In genomic region chr9:35657327-35658143, GRCh38 we compare ENCODE assay signal across 1 cellular context.
TF ChIP-seq lines count a peak whose summit lies in the region.

Gene RMRP (minus strand): TSS chr9:35658019.

TF ChIP-seq in SK-N-SH, 30 proteins besides CTCF, POLR2A, EP300 and RAD21 (continued from another document):
- TF ChIP-seq, protein P1, sequence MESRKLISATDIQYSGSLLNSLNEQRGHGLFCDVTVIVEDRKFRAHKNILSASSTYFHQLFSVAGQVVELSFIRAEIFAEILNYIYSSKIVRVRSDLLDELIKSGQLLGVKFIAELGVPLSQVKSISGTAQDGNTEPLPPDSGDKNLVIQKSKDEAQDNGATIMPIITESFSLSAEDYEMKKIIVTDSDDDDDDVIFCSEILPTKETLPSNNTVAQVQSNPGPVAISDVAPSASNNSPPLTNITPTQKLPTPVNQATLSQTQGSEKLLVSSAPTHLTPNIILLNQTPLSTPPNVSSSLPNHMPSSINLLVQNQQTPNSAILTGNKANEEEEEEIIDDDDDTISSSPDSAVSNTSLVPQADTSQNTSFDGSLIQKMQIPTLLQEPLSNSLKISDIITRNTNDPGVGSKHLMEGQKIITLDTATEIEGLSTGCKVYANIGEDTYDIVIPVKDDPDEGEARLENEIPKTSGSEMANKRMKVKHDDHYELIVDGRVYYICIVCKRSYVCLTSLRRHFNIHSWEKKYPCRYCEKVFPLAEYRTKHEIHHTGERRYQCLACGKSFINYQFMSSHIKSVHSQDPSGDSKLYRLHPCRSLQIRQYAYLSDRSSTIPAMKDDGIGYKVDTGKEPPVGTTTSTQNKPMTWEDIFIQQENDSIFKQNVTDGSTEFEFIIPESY (IDR thresholded peaks at IDR 0.05; ENCODE audit: borderline replicate concordance, low read depth) = no peak
- TF ChIP-seq FOXM1 (IDR thresholded peaks at IDR 0.05; ENCODE audit: low read depth) (0 out of 2 replicates have a peak, but pooled peaks have one; percentile 16), RCOR1 (IDR thresholded peaks at IDR 0.05; ENCODE audit: low read length) (no peak), JUND (IDR thresholded peaks at IDR 0.05) (no peak), MEF2A (IDR thresholded peaks at IDR 0.05; ENCODE audit: borderline replicate concordance, low read depth) (no peak), SMC3 (IDR thresholded peaks at IDR 0.05; ENCODE audit: low read depth, low read length) (no peak), MAX (IDR thresholded peaks at IDR 0.05; ENCODE audit: low read depth) (peak; percentile 99), MXI1 (IDR thresholded peaks at IDR 0.05; ENCODE audit: low read depth, low read length) (peak; percentile 99)
- TF ChIP-seq, protein P2, sequence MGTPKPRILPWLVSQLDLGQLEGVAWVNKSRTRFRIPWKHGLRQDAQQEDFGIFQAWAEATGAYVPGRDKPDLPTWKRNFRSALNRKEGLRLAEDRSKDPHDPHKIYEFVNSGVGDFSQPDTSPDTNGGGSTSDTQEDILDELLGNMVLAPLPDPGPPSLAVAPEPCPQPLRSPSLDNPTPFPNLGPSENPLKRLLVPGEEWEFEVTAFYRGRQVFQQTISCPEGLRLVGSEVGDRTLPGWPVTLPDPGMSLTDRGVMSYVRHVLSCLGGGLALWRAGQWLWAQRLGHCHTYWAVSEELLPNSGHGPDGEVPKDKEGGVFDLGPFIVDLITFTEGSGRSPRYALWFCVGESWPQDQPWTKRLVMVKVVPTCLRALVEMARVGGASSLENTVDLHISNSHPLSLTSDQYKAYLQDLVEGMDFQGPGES (IDR thresholded peaks at IDR 0.05; ENCODE audit: low read depth, low read length) = no peak
- TF ChIP-seq, protein P3, sequence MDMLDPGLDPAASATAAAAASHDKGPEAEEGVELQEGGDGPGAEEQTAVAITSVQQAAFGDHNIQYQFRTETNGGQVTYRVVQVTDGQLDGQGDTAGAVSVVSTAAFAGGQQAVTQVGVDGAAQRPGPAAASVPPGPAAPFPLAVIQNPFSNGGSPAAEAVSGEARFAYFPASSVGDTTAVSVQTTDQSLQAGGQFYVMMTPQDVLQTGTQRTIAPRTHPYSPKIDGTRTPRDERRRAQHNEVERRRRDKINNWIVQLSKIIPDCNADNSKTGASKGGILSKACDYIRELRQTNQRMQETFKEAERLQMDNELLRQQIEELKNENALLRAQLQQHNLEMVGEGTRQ (IDR thresholded peaks at IDR 0.05; ENCODE audit: borderline replicate concordance, low read depth, low read length) = no peak
TF ChIP-seq in SK-N-SH: peak in this region for 14.
